3 cellular contexts compared by ENCODE assay signal in the genomic region with DNA sequence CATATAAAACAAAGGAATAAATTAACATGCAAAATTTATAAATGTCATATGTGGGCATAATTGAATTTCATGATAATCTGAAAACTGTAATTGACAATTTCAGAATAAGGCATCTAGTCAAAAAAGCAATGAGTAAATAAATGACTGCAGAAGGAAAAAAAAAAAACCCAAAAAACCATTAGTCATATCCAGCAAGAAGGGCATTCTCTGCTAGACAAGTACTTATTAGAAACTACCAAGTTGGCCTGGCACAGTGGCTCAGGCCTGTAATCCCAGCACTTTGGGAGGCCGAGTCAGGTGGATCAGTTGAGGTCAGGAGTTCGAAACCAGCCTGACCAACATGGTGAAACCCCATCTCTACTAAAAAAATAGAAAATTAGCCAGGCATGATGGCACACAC.
"Had no signal": no experiment of that assay in that cellular context is flagged by ENCODE, and none has a peak within 500 bp of the region (broad histone marks: within the 10 kb centered on the region; RNA-seq: fewer than 3 reads in every experiment).

No MANE protein-coding gene starts in this region.

- DNase-seq: GDM1, GF-D8 had no signal

- H3K4me3 ChIP-seq: GM12878 had no signal

- ATAC-seq: GM12878 had no signal
